8 cellular contexts compared by ENCODE assay signal in the genomic region with DNA sequence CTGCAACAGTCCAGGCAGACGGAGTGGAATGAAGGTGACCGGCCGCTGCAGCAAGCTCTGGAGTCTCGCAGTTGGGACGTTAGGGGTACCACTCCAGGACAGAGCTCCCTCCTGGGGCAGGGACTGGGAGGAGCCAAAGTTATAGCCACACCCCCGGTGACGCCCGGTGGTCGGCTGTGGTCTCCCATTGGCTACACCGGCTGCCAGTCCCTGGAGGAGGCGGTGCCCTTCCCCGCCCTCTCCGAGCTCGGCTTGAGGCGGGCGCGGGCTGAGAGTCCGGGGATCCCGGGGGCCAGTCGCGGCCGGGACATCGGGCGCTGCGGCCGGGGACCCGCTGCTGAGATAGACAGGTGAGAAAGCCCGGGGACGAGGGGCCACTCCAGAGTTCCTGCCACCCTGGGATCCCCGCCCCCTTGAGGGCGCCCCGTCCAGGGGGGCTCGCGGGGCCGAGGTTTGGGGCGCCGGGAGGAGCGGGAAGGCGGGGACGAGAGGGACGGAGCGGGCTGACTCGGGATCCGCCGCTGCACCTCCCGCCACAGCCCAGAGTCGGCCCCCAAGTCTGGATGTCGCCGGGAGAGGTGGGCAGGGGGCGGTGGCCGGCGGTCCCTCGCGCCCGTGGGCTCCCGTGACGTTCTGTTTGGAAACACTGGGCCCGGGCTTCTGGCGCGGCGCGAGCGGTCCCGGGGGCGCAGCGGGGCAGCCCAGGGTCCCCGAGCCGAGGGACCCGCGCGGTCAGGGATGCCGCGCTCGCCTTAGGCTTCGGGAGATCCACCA. TPM values are rescaled to one million over a fixed set of nuclear protein-coding genes. Genes with fewer than 3 reads are reported as not detected.
DNase-seq lines count a peak whose midpoint lies in the region; ATAC-seq and TF ChIP-seq lines count a peak whose summit lies in the region.

A gene (plus strand): TSS at position 231 of the 774 bp plus-strand sequence. CDS start 7,414 bp downstream, outside the sequence.

- CTCF ChIA-PET in RWPE1 (lab: Yijun Ruan, JAX) = no interaction called here

- peaks cover 56% of the 10 kb centered on the region for H3K27me3 Mint-ChIP-seq in nephron progenitor cell (ENCODE audit: low read depth, poor library complexity)

- POLR2A ChIA-PET in RWPE1 (lab: Yijun Ruan, JAX; ENCODE audit: low non-redundant PET) = interaction anchor here (0.6 kb wide), 2 partner anchors 18 to 41 kb away, joined by 5 to 7 read pairs; a partner anchor contains a TSS

- H3K4me3 Mint-ChIP-seq in nephron progenitor cell = peak within 1 kb of the TSS; percentile 84

- DNase-seq in DMS 273 treated with DMSO at 0.1 percent for 48 hours (lab: John Stamatoyannopoulos, UW) (peak; percentile 29), RWPE1 (ENCODE audit: low spot score) (peak; percentile 99), activated gamma-delta T cell (lab: John Stamatoyannopoulos, UW) (peak; percentile 44), foreskin fibroblast (peak; percentile 76 to 95), nephron progenitor cell (peak; percentile 98)
- peak; percentile 49 for DNase-seq in Jurkat, Clone E6-1 (ENCODE audit: low read depth, low spot score)
- peak; percentile 79 for DNase-seq in stimulated activated naive CD4-positive, alpha-beta T cell treated with Interleukin-2 at 50 U/mL for 16 hours (lab: John Stamatoyannopoulos, UW)

- ATAC-seq in GM21723 (IDR thresholded peaks at IDR 0.05; ENCODE audit: unreplicated experiment) = peak; percentile 100

- TF ChIP-seq CTCF in RWPE1 (conservative IDR thresholded peaks at IDR 0.05; ENCODE audit: low read depth) = no peak
- no peak for TF ChIP-seq CTCF in foreskin fibroblast (IDR thresholded peaks at IDR 0.05; ENCODE audit: low read depth, low read length)
- TF ChIP-seq CTCF in nephron progenitor cell (IDR thresholded peaks at IDR 0.05) = no peak

- H3K4me1 Mint-ChIP-seq in nephron progenitor cell = peaks cover 32% of the 10 kb centered on the region

- H3K27ac ChIP-seq in RWPE1 = no peak within 1 kb of the TSS

- peak within 1 kb of the TSS; percentile 77 for H3K27ac Mint-ChIP-seq in nephron progenitor cell

- peak within 1 kb of the TSS; percentile 60 for H3K4me3 ChIP-seq in Jurkat, Clone E6-1 (ENCODE audit: low read length)
- H3K4me3 ChIP-seq in foreskin fibroblast (ENCODE audit: low read depth in 1 of 2, low read length in 2 of 2) = peak within 1 kb of the TSS; percentile 66 to 84

- peaks cover 4% of the 10 kb centered on the region for H3K36me3 Mint-ChIP-seq in nephron progenitor cell (ENCODE audit: low read depth)

- peaks cover 17% of the 10 kb centered on the region for H3K9me3 Mint-ChIP-seq in nephron progenitor cell

RNA-seq across cellular contexts. Expression of the gene that starts here (rescaled TPM):
- polyA plus RNA-seq in Jurkat, Clone E6-1 (2012; ENCODE audit: insufficient read depth, insufficient read length) = 3.4 TPM

Comparison
In these comparisons a context has a peak if more than half of its experiments do, and no peak if none do; other contexts are left out.
1. DNase-seq: peak in every context shown above with its lines; median percentile 99 in RWPE1; 98 in nephron progenitor cell; 86 in foreskin fibroblast; 79 in stimulated activated naive CD4-positive, alpha-beta T cell treated with Interleukin-2 at 50 U/mL for 16 hours; 49 in Jurkat, Clone E6-1; 44 in activated gamma-delta T cell; 29 in DMS 273 treated with DMSO at 0.1 percent for 48 hours.